ENCODE assay signal across 21 cellular contexts in the genomic region with DNA sequence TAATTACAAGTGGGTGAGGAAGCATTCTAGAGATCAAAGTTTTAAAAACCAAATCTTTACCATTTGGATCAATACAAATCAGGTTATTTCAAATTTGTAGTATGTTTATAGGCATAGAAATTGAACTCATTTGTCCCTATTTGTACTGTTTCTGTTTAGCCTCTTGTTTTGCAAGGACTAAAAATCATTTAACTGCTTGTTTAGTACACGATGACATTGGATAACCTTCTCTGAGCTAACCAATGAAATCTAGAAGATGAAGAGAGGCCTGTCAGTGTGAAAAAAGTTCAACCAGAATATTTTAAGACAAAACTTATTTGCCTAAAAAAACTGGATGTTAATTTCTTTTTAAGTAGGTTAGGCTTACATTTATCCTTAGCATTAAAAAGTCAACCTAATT. TPM values are rescaled to one million over a fixed set of nuclear protein-coding genes. Genes with fewer than 3 reads are reported as not detected.
"Had no signal": no experiment of that assay in that cellular context is flagged by ENCODE, and none has a peak within 500 bp of the region (broad histone marks: within the 10 kb centered on the region; RNA-seq: fewer than 3 reads in every experiment).

No MANE protein-coding gene starts in this region.

- H3K4me3 Mint-ChIP-seq: activated CD4-positive, alpha-beta T cell treated with anti-CD3 and anti-CD28 coated beads for 36 hours; activated T-helper 1 cell treated with anti-CD3 and anti-CD28 coated beads, Interleukin-12 subunit alpha, Interleukin-12 subunit beta, Interleukin-2, Interleukin-4 antibody, amounts not matched to agents 30 ng/mL and 10 ng/mL and 1 ng/mL, durations not matched to agents 14 hours and 24 hours and 36 hours; naive thymus-derived CD4-positive, alpha-beta T cell; stimulated activated effector memory CD8-positive, alpha-beta T cell treated with anti-CD3 and anti-CD28 coated beads, Interleukin-12 subunit alpha, Interleukin-12 subunit beta, amount 100 ng/mL, for 72 hours; WTC11 had no signal

- H3K4me3 ChIP-seq: adrenal gland, stomach, vagina had no signal

- H3K36me3 ChIP-seq: adrenal gland, vagina had no signal

- DNase-seq: activated CD4-positive, alpha-beta T cell treated with anti-CD3 and anti-CD28 coated beads for 36 hours; activated CD4-positive, alpha-beta T cell treated with anti-CD3 and anti-CD28 coated beads, Interleukin-2, amount 50 U/mL, for 48 hours; activated gamma-delta T cell treated with Interleukin-2 at 50 U/mL for 16 hours; activated T-cell treated with anti-CD3 and anti-CD28 coated beads for 4 hours; adrenal gland; dorsolateral prefrontal cortex; erythroblast; foreskin melanocyte; head of caudate nucleus; kidney glomerular epithelial cell; mesenchymal stem cell; naive thymus-derived CD4-positive, alpha-beta T cell; stimulated activated CD4-positive, alpha-beta T cell treated with anti-CD3 and anti-CD28 coated beads, Interleukin-4, amount 100 ng/mL, for 24 hours; stomach; trophoblast cell had no signal

- H3K4me1 ChIP-seq: parathyroid adenoma, vagina had no signal

- H3K9me3 Mint-ChIP-seq: activated naive CD4-positive, alpha-beta T cell treated with anti-CD3 and anti-CD28 coated beads, Interleukin-2, amount 50 U/mL, for 72 hours; activated T-helper 1 cell treated with anti-CD3 and anti-CD28 coated beads, Interleukin-12 subunit alpha, Interleukin-12 subunit beta, Interleukin-2, Interleukin-4 antibody, amounts not matched to agents 30 ng/mL and 10 ng/mL and 1 ng/mL, durations not matched to agents 14 hours and 24 hours and 36 hours; naive thymus-derived CD4-positive, alpha-beta T cell; stimulated activated effector memory CD8-positive, alpha-beta T cell treated with anti-CD3 and anti-CD28 coated beads, Interleukin-12 subunit alpha, Interleukin-12 subunit beta, amount 100 ng/mL, for 72 hours; WTC11 had no signal

- H3K36me3 Mint-ChIP-seq: activated naive CD4-positive, alpha-beta T cell treated with anti-CD3 and anti-CD28 coated beads, Interleukin-2, amount 50 U/mL, for 72 hours; naive thymus-derived CD4-positive, alpha-beta T cell; stimulated activated effector memory CD8-positive, alpha-beta T cell treated with anti-CD3 and anti-CD28 coated beads, Interleukin-12 subunit alpha, Interleukin-12 subunit beta, amount 100 ng/mL, for 72 hours; WTC11 had no signal

- H3K4me1 Mint-ChIP-seq: activated CD4-positive, alpha-beta T cell treated with anti-CD3 and anti-CD28 coated beads for 36 hours; naive thymus-derived CD4-positive, alpha-beta T cell; stimulated activated effector memory CD8-positive, alpha-beta T cell treated with anti-CD3 and anti-CD28 coated beads, Interleukin-12 subunit alpha, Interleukin-12 subunit beta, amount 100 ng/mL, for 72 hours had no signal

- H3K27ac ChIP-seq: adrenal gland, parathyroid adenoma, stomach, vagina had no signal

- H3K27me3 ChIP-seq: adrenal gland, dorsolateral prefrontal cortex, stomach, vagina had no signal

- H3K27ac Mint-ChIP-seq: activated CD4-positive, alpha-beta T cell treated with anti-CD3 and anti-CD28 coated beads for 36 hours; activated naive CD4-positive, alpha-beta T cell treated with anti-CD3 and anti-CD28 coated beads, Interleukin-2, amount 50 U/mL, for 72 hours; activated T-helper 1 cell treated with anti-CD3 and anti-CD28 coated beads, Interleukin-12 subunit alpha, Interleukin-12 subunit beta, Interleukin-2, Interleukin-4 antibody, amounts not matched to agents 30 ng/mL and 10 ng/mL and 1 ng/mL, durations not matched to agents 14 hours and 24 hours and 36 hours; naive thymus-derived CD4-positive, alpha-beta T cell; stimulated activated effector memory CD8-positive, alpha-beta T cell treated with anti-CD3 and anti-CD28 coated beads, Interleukin-12 subunit alpha, Interleukin-12 subunit beta, amount 100 ng/mL, for 72 hours; WTC11 had no signal

- H3K9me3 ChIP-seq: adrenal gland, stomach, vagina had no signal

RNA-seq across cellular contexts. Expression of gene ZC3H12C, which starts 40.0 kb away (rescaled TPM):
- polyA plus RNA-seq: naive thymus-derived CD4-positive, alpha-beta T cell had no signal
